In genomic region chr1:17438176-17438976, GRCh38 we compare ENCODE assay signal across 8 cellular contexts. TPM values are rescaled to one million over a fixed set of nuclear protein-coding genes. Genes with fewer than 3 reads are reported as not detected.
A peak's percentile ranks its signal among the peaks of the same experiment; 100 is the strongest.
DNase-seq lines count a peak whose midpoint lies in the region; ATAC-seq, FAIRE-seq and TF ChIP-seq lines count a peak whose summit lies in the region.

No MANE protein-coding gene starts in this region.

- H3K4me3 ChIP-seq in kidney (ENCODE audit: low read length in 2 of 2) = peak overlapping the region; percentile 83 to 84

- H3K4me1 ChIP-seq in kidney (ENCODE audit: control insufficient read depth in 1 of 2, insufficient read depth in 1 of 2, low read depth in 1 of 2, low read length in 2 of 2) = peaks cover 13 to 19% of the 10 kb centered on the region in 2 donors

- intact Hi-C loops in kidney (cut with DNase I) = no loop called here

- no peak for ATAC-seq in GM18519 (IDR thresholded peaks at IDR 0.05; ENCODE audit: low FRiP score, unreplicated experiment)

- no peak for FAIRE-seq in kidney (lab: Jason Lieb, UNC)

- no peaks in the 10 kb centered on the region for H3K9me3 ChIP-seq in kidney (ENCODE audit: control insufficient read depth in 1 of 2, low read length in 2 of 2)

- peak overlapping the region; percentile 54 to 61 for H3K9ac ChIP-seq in kidney (ENCODE audit: low read length in 2 of 2)

- DNase-seq in ELF-1 (ENCODE audit: low read depth, low spot score) (peak; percentile 76), HCEC 1CT (peak; percentile 56), NCI-H146 (lab: John Stamatoyannopoulos, UW) (peak; percentile 71), kidney (peak; percentile 91)
- peak; percentile 33 to 43 (median 36) for DNase-seq in activated CD4-positive, CD25-positive, alpha-beta regulatory T cell (lab: John Stamatoyannopoulos, UW)
- peak; percentile 58 for DNase-seq in central memory CD4-positive, alpha-beta T cell
- DNase-seq in stimulated activated CD4-positive, alpha-beta T cell treated with anti-CD3 and anti-CD28 coated beads, Interleukin-15, amount 100 ng/mL, for 24 hours = peak; percentile 87

- peak overlapping the region in 1 of 2 donors; percentile 78 for H3K27ac ChIP-seq in kidney (ENCODE audit: low read depth in 2 of 2, low read length in 2 of 2)

- H3K36me3 ChIP-seq in kidney (ENCODE audit: control insufficient read depth in 1 of 2, insufficient read depth in 2 of 2, low read length in 2 of 2) = peaks cover 0 to 3% of the 10 kb centered on the region in 2 donors

- no peak for TF ChIP-seq CTCF in kidney (IDR thresholded peaks at IDR 0.05; ENCODE audit: borderline replicate concordance, extremely low read depth, insufficient read depth)

RNA-seq across cellular contexts. Expression of gene RCC2, which starts 1.1 kb away (rescaled TPM):
- total RNA-seq in kidney = 46.8 TPM
- 16.1 TPM for polyA plus RNA-seq in kidney (ENCODE audit: insufficient read depth, low read depth, low replicate concordance)

Comparison
In these comparisons a context has a peak if more than half of its experiments do, and no peak if none do; other contexts are left out.
1. DNase-seq: peak in every context shown above with its lines; median percentile 91 in kidney; 87 in stimulated activated CD4-positive, alpha-beta T cell treated with anti-CD3 and anti-CD28 coated beads, Interleukin-15, amount 100 ng/mL, for 24 hours; 76 in ELF-1; 71 in NCI-H146; 58 in central memory CD4-positive, alpha-beta T cell; 56 in HCEC 1CT; 36 in activated CD4-positive, CD25-positive, alpha-beta regulatory T cell.